Comparison of ENCODE assay signal across 9 cellular contexts in the genomic region with DNA sequence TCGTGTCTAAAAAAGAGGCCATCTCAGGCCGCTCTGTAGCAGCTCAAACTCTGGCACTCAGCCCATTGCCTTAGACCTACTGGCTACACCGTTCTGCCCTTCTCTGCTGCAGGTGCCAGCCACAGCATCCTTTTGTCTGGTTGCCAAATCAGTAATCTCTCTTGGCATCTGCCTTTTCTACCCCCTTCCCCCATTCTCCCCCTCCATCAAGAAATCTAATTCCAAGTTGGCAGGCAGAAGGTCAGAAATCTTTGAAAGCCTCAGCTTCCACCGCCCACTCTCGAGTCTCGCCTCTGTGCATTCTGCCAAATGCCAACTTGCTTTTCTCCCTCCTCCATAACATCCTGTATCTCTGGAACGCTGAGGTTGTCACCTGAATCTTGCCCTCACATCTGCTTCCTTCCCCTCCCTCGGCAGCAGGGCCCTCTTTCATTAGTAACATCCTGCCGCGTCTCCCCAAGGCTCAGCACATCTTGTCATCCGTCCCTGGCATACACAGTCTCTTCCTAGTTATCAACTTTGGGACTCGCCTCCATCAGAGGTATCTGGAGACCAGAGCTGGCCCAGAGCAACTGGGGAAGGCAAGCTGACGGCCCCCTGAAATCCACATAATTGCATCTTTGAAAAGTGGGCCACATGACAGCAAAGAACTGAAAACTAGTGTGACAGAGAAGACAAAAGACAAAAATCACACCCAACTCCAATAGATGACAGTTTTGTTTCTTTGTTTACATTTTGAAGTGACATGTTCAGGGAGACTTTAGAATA.
DNase-seq lines count a peak whose midpoint lies in the region; ATAC-seq and TF ChIP-seq lines count a peak whose summit lies in the region.
"Had no signal": no experiment of that assay in that cellular context is flagged by ENCODE, and none has a peak within 500 bp of the region (broad histone marks: within the 10 kb centered on the region; RNA-seq: fewer than 3 reads in every experiment).

No MANE protein-coding gene starts in this region.

- CTCF ChIA-PET in activated CD8-positive, alpha-beta T cell treated with anti-CD3 and anti-CD28 coated beads for 36 hours (lab: Charles Lee): interaction anchor here (0.7 to 2.6 kb wide), 14 partner anchors 9 to 1434 kb away, joined by 3 to 18 read pairs (median 4); no protein-coding TSS in a partner anchor

- peak; percentile 45 for ATAC-seq in activated CD8-positive, alpha-beta T cell treated with anti-CD3 and anti-CD28 coated beads for 36 hours
- ATAC-seq in GM18907 (IDR thresholded peaks at IDR 0.05; ENCODE audit: unreplicated experiment) (no peak), GM19035 (IDR thresholded peaks at IDR 0.05; ENCODE audit: unreplicated experiment) (no peak)

- POLR2A ChIA-PET in activated CD8-positive, alpha-beta T cell treated with anti-CD3 and anti-CD28 coated beads for 36 hours (lab: Charles Lee): no interaction called here

- peaks cover 17% of the 10 kb centered on the region for H3K4me1 Mint-ChIP-seq in activated CD8-positive, alpha-beta T cell treated with anti-CD3 and anti-CD28 coated beads for 36 hours (ENCODE audit: low read depth)

- peaks cover 11% of the 10 kb centered on the region for H3K27me3 Mint-ChIP-seq in activated CD8-positive, alpha-beta T cell treated with anti-CD3 and anti-CD28 coated beads for 36 hours

- peaks cover 8% of the 10 kb centered on the region for H3K4me1 ChIP-seq in BE2C

- no peak overlapping the region for H3K27ac Mint-ChIP-seq in activated CD8-positive, alpha-beta T cell treated with anti-CD3 and anti-CD28 coated beads for 36 hours

- H3K4me3 ChIP-seq in BE2C (ENCODE audit: low read depth, low read length): peak overlapping the region; percentile 5
- H3K4me3 ChIP-seq: mucosa of descending colon had no signal

- intact Hi-C loops in activated CD8-positive, alpha-beta T cell treated with anti-CD3 and anti-CD28 coated beads for 36 hours (cut with micrococcal nuclease): no loop called here

- no peaks in the 10 kb centered on the region for H3K9me3 ChIP-seq in BE2C
- H3K9me3 ChIP-seq: mucosa of descending colon had no signal

- TF ChIP-seq CTCF in BE2C (IDR thresholded peaks at IDR 0.05; ENCODE audit: low read depth, low read length): no peak
- TF ChIP-seq CTCF in activated CD8-positive, alpha-beta T cell treated with anti-CD3 and anti-CD28 coated beads for 36 hours (IDR thresholded peaks at IDR 0.05): no peak

- H3K36me3 Mint-ChIP-seq in activated CD8-positive, alpha-beta T cell treated with anti-CD3 and anti-CD28 coated beads for 36 hours (ENCODE audit: low read depth): no peaks in the 10 kb centered on the region

- H3K27me3 ChIP-seq in BE2C: no peaks in the 10 kb centered on the region

- no peaks in the 10 kb centered on the region for H3K36me3 ChIP-seq in BE2C

- no peak overlapping the region for H3K4me3 Mint-ChIP-seq in activated CD8-positive, alpha-beta T cell treated with anti-CD3 and anti-CD28 coated beads for 36 hours

- peaks cover 1% of the 10 kb centered on the region for H3K9me3 Mint-ChIP-seq in activated CD8-positive, alpha-beta T cell treated with anti-CD3 and anti-CD28 coated beads for 36 hours

- DNase-seq in BE2C (peak; percentile 43), NCI-H1092 treated with DMSO at 0.1 percent for 48 hours (lab: John Stamatoyannopoulos, UW) (peak; percentile 86), left kidney (ENCODE audit: low read depth, low spot score) (peak; percentile 26), activated gamma-delta T cell treated with Interleukin-2 at 50 U/mL for 16 hours (no peak), cortex of kidney (lab: John Stamatoyannopoulos, UW) (no peak)
- peak; percentile 21 for DNase-seq in activated CD8-positive, alpha-beta T cell treated with anti-CD3 and anti-CD28 coated beads for 36 hours

Comparison
In these comparisons a context has a peak if more than half of its experiments do, and no peak if none do; other contexts are left out.
1. DNase-seq: peak in BE2C (single experiment), NCI-H1092 treated with DMSO at 0.1 percent for 48 hours (single experiment), activated CD8-positive, alpha-beta T cell treated with anti-CD3 and anti-CD28 coated beads for 36 hours (single experiment) and left kidney (single experiment); none in activated gamma-delta T cell treated with Interleukin-2 at 50 U/mL for 16 hours (single experiment) and cortex of kidney (single experiment).